8 cellular contexts compared by ENCODE assay signal in the genomic region with DNA sequence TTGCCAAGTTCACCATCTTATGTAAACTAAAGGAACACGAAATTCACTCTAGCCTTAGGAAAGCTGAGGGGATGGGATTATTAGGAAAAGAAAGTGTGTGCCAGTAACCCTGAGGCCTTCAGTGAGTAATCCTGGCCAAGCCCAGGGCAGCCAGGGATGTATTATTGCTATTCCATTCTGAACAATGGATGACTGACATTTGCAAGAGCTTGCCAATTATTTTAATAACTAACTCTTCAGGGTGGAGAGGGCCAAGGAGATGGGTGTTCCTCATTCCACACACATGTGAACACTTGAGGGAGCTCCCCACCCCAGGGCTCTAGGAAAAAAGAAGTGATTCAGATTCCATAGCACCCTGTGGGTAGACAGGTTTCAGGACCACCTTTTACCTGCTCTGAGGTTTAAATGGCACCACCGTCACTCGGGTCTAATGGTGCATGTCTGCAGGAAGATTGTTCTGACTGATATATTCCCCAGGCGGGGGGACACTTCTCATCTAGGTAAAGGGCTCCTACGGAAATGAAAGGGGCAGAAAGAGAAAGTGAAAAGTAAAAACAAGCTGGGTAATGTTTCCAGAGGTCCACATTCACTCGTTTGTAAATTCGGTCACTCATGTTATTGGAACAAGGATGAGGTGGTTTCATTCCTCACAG. TPM values are rescaled to one million over a fixed set of nuclear protein-coding genes. Genes with fewer than 3 reads are reported as not detected.
DNase-seq lines count a peak whose midpoint lies in the region; ATAC-seq and TF ChIP-seq lines count a peak whose summit lies in the region.

No MANE protein-coding gene starts in this region.

- no peak overlapping the region for H3K27ac ChIP-seq in sigmoid colon

- TF ChIP-seq CTCF in fibroblast of mammary gland (conservative IDR thresholded peaks at IDR 0.05; ENCODE audit: control insufficient read depth, insufficient read depth, low read depth, low read length) = no peak
- TF ChIP-seq CTCF in sigmoid colon (IDR thresholded peaks at IDR 0.05) = no peak

- H3K36me3 Mint-ChIP-seq in activated naive CD4-positive, alpha-beta T cell treated with anti-CD3 and anti-CD28 coated beads for 36 hours (ENCODE audit: low read depth) = no peaks in the 10 kb centered on the region

- H3K4me1 Mint-ChIP-seq in activated naive CD4-positive, alpha-beta T cell treated with anti-CD3 and anti-CD28 coated beads for 36 hours (ENCODE audit: low read depth) = no peaks in the 10 kb centered on the region

- TF ChIP-seq POLR2A in sigmoid colon (IDR thresholded peaks at IDR 0.05) = no peak

- H3K4me3 Mint-ChIP-seq in activated naive CD4-positive, alpha-beta T cell treated with anti-CD3 and anti-CD28 coated beads for 36 hours = no peak overlapping the region

- H3K4me3 ChIP-seq in fibroblast of mammary gland (ENCODE audit: control insufficient read depth, low read depth, low read length) = no peak overlapping the region
- no peak overlapping the region for H3K4me3 ChIP-seq in sigmoid colon

- TF ChIP-seq EP300 in sigmoid colon (IDR thresholded peaks at IDR 0.05) = no peak

- H3K9me3 Mint-ChIP-seq in activated naive CD4-positive, alpha-beta T cell treated with anti-CD3 and anti-CD28 coated beads for 36 hours = no peaks in the 10 kb centered on the region

- peak; percentile 88 for ATAC-seq in GM18868 (IDR thresholded peaks at IDR 0.05; ENCODE audit: unreplicated experiment)

- peaks cover 0 to 25% (median 23%) of the 10 kb centered on the region in 4 donors for H3K4me1 ChIP-seq in sigmoid colon

- 64 to 72% methylated on average over 7 of the region's 7 CpGs for WGBS in sigmoid colon, 2 donors

- H3K27ac Mint-ChIP-seq in activated naive CD4-positive, alpha-beta T cell treated with anti-CD3 and anti-CD28 coated beads for 36 hours = no peak overlapping the region

- CTCF ChIA-PET in activated naive CD4-positive, alpha-beta T cell treated with anti-CD3 and anti-CD28 coated beads for 36 hours (lab: Charles Lee) = interaction anchor here (0.6 to 2.3 kb wide), 3 partner anchors 42 to 245 kb away, joined by 3 to 8 read pairs (median 5); partner anchors contain the start of gene TK2

- no peaks in the 10 kb centered on the region for H3K27me3 ChIP-seq in sigmoid colon

- peaks cover 0 to 48% (median 11%) of the 10 kb centered on the region in 4 donors for H3K36me3 ChIP-seq in sigmoid colon

- intact Hi-C loops in sigmoid colon (cut with DNase I) = no loop called here
- intact Hi-C loops in activated naive CD4-positive, alpha-beta T cell treated with anti-CD3 and anti-CD28 coated beads for 36 hours (cut with micrococcal nuclease) = no loop called here

- no peaks in the 10 kb centered on the region for H3K27me3 Mint-ChIP-seq in activated naive CD4-positive, alpha-beta T cell treated with anti-CD3 and anti-CD28 coated beads for 36 hours (ENCODE audit: low read depth)

- no peaks in the 10 kb centered on the region for H3K9me3 ChIP-seq in sigmoid colon

- peak; percentile 58 for DNase-seq in LoVo (ENCODE audit: low spot score)
- DNase-seq in fibroblast of mammary gland (ENCODE audit: low read depth) = peak; percentile 30
- DNase-seq in sigmoid colon = peak; percentile 30
- DNase-seq in NCI-H1092 (lab: John Stamatoyannopoulos, UW) = no peak
- DNase-seq in putamen (ENCODE audit: low spot score) = no peak
- no peak for DNase-seq in activated naive CD4-positive, alpha-beta T cell treated with anti-CD3 and anti-CD28 coated beads for 36 hours
- DNase-seq in islet precursor cell = no peak

RNA-seq across cellular contexts. Expression of gene TK2, which starts 41.5 kb away (rescaled TPM):
- 10 to 100 TPM; 17.6 to 32.7 (median 22.2) TPM for total RNA-seq in sigmoid colon
- 10 to 100 TPM in 2 of 3 donors, 1 to 10 TPM in 1; 9.6 to 15.0 (median 11.6) TPM for polyA plus RNA-seq in sigmoid colon
- total RNA-seq in activated naive CD4-positive, alpha-beta T cell treated with anti-CD3 and anti-CD28 coated beads for 36 hours = 1 to 10 TPM; 5.7 to 5.9 TPM

RNA-seq across cellular contexts. Expression of gene CKLF, which starts 44.0 kb away (rescaled TPM):
- total RNA-seq in sigmoid colon = 10 to 100 TPM; 24.1 to 53.6 (median 37.3) TPM
- 10 to 100 TPM; 40.2 to 57.4 (median 48.6) TPM for polyA plus RNA-seq in sigmoid colon
- 100 to 1,000 TPM; 114 to 126 TPM for total RNA-seq in activated naive CD4-positive, alpha-beta T cell treated with anti-CD3 and anti-CD28 coated beads for 36 hours

RNA-seq across cellular contexts. Expression of gene CMTM1, which starts 57.9 kb away (rescaled TPM):
- total RNA-seq in sigmoid colon = 1 to 10 TPM in 3 of 4 donors, under 1 TPM in 1; 0.71 to 3.0 (median 1.6) TPM
- under 1 TPM in 1 of 3 donors, not detected in 2; 0.85 TPM for polyA plus RNA-seq in sigmoid colon
- 1 to 10 TPM; 4.2 to 8.2 TPM for total RNA-seq in activated naive CD4-positive, alpha-beta T cell treated with anti-CD3 and anti-CD28 coated beads for 36 hours

Comparison
In these comparisons a context has a peak if more than half of its experiments do, and no peak if none do; other contexts are left out.
1. DNase-seq: peak in LoVo (single experiment), fibroblast of mammary gland (single experiment) and sigmoid colon (single experiment); none in NCI-H1092 (single experiment), putamen (single experiment), activated naive CD4-positive, alpha-beta T cell treated with anti-CD3 and anti-CD28 coated beads for 36 hours (single experiment) and islet precursor cell (single experiment).